ENCODE assay signal across 12 cellular contexts in genomic region chr3:143348486-143349327, GRCh38.
DNase-seq lines count a peak whose midpoint lies in the region; ATAC-seq and TF ChIP-seq lines count a peak whose summit lies in the region.
"Had no signal": no experiment of that assay in that cellular context is flagged by ENCODE, and none has a peak within 500 bp of the region (broad histone marks: within the 10 kb centered on the region; RNA-seq: fewer than 3 reads in every experiment).

No MANE protein-coding gene starts in this region.

- no peaks in the 10 kb centered on the region for H3K27me3 ChIP-seq in CD4-positive, alpha-beta T cell (ENCODE audit: control insufficient read depth, insufficient read depth, low read length)

- no peaks in the 10 kb centered on the region for H3K9me3 Mint-ChIP-seq in CD4-positive, alpha-beta T cell
- no peaks in the 10 kb centered on the region for H3K9me3 Mint-ChIP-seq in activated CD4-positive, alpha-beta memory T cell treated with anti-CD3 and anti-CD28 coated beads for 36 hours
- H3K9me3 Mint-ChIP-seq: brain had no signal

- H3K4me1 Mint-ChIP-seq in CD4-positive, alpha-beta T cell (ENCODE audit: low read depth) = peaks cover 65% of the 10 kb centered on the region
- H3K4me1 Mint-ChIP-seq in activated CD4-positive, alpha-beta memory T cell treated with anti-CD3 and anti-CD28 coated beads for 36 hours (ENCODE audit: low read depth) = peaks cover 36% of the 10 kb centered on the region

- no peak overlapping the region for H3K4me3 ChIP-seq in GM12875 (ENCODE audit: low read depth, low read length)

- H3K27ac ChIP-seq in CD4-positive, alpha-beta T cell (ENCODE audit: low read depth, low read length) = no peak overlapping the region

- no peak for TF ChIP-seq CTCF in CD4-positive, alpha-beta T cell (IDR thresholded peaks at IDR 0.05)
- TF ChIP-seq CTCF in GM12875 (IDR thresholded peaks at IDR 0.05; ENCODE audit: borderline replicate concordance, insufficient read depth, low read depth, low read length) = peak; percentile 60

- DNase-seq in CD4-positive, alpha-beta T cell = no peak
- peak; percentile 26 for DNase-seq in SK-N-DZ (ENCODE audit: low spot score)
- DNase-seq in iPS-NIHi11 (ENCODE audit: low spot score) = peak; percentile 27
- no peak for DNase-seq in SKM-1 treated with dmso at 0.1 percent for 144 hours (lab: John Stamatoyannopoulos, UW; ENCODE audit: unreplicated experiment)
- no peak for DNase-seq in activated CD4-positive, alpha-beta memory T cell treated with anti-CD3 and anti-CD28 coated beads for 36 hours
- DNase-seq: foreskin fibroblast; NCI-H1092; stimulated activated CD4-positive, alpha-beta T cell treated with anti-CD3 and anti-CD28 coated beads, Interleukin-15, amount 100 ng/mL, for 24 hours had no signal

- POLR2A ChIA-PET in CD4-positive, alpha-beta T cell (lab: Charles Lee) = interaction anchor here (0.7 to 1.7 kb wide), 7 partner anchors 14 to 754 kb away, joined by 3 to 8 read pairs (median 3); no protein-coding TSS in a partner anchor
- POLR2A ChIA-PET in activated CD4-positive, alpha-beta memory T cell treated with anti-CD3 and anti-CD28 coated beads for 36 hours (lab: Charles Lee) = no interaction called here

- H3K36me3 Mint-ChIP-seq in CD4-positive, alpha-beta T cell (ENCODE audit: low read depth) = no peaks in the 10 kb centered on the region
- no peaks in the 10 kb centered on the region for H3K36me3 Mint-ChIP-seq in activated CD4-positive, alpha-beta memory T cell treated with anti-CD3 and anti-CD28 coated beads for 36 hours
- H3K36me3 Mint-ChIP-seq: brain had no signal

- H3K27me3 Mint-ChIP-seq in CD4-positive, alpha-beta T cell = no peaks in the 10 kb centered on the region
- no peaks in the 10 kb centered on the region for H3K27me3 Mint-ChIP-seq in activated CD4-positive, alpha-beta memory T cell treated with anti-CD3 and anti-CD28 coated beads for 36 hours
- H3K27me3 Mint-ChIP-seq: brain; stimulated activated naive CD8-positive, alpha-beta T cell treated with anti-CD3 and anti-CD28 coated beads, Interleukin-15, Interleukin-2, amounts not matched to agents 100 ng/mL and 50 ng/mL, for 24 hours had no signal

- H3K9me3 ChIP-seq in CD4-positive, alpha-beta T cell (ENCODE audit: control insufficient read depth, low read length) = no peaks in the 10 kb centered on the region

- ATAC-seq in CD4-positive, alpha-beta T cell (ENCODE audit: poor library complexity) = peak; percentile 64
- no peak for ATAC-seq in GM18861 (IDR thresholded peaks at IDR 0.05; ENCODE audit: unreplicated experiment)

- intact Hi-C loops in CD4-positive, alpha-beta T cell (cut with DNase I, micrococcal nuclease) = no loop called here
- intact Hi-C loops in activated CD4-positive, alpha-beta memory T cell treated with anti-CD3 and anti-CD28 coated beads for 36 hours (cut with micrococcal nuclease) = loop anchor here (5.0 kb wide), 1 partner anchor 226 kb away; no protein-coding TSS in a partner anchor

- H3K4me3 Mint-ChIP-seq in CD4-positive, alpha-beta T cell = peak overlapping the region; percentile 54
- no peak overlapping the region for H3K4me3 Mint-ChIP-seq in activated CD4-positive, alpha-beta memory T cell treated with anti-CD3 and anti-CD28 coated beads for 36 hours
- H3K4me3 Mint-ChIP-seq: brain; stimulated activated naive CD8-positive, alpha-beta T cell treated with anti-CD3 and anti-CD28 coated beads, Interleukin-15, Interleukin-2, amounts not matched to agents 100 ng/mL and 50 ng/mL, for 24 hours had no signal

- CTCF ChIA-PET in CD4-positive, alpha-beta T cell (lab: Charles Lee) = no interaction called here
- CTCF ChIA-PET in activated CD4-positive, alpha-beta memory T cell treated with anti-CD3 and anti-CD28 coated beads for 36 hours (lab: Charles Lee) = interaction anchor here (0.5 to 1.5 kb wide), 2 partner anchors 14 to 314 kb away, joined by 3 to 6 read pairs; no protein-coding TSS in a partner anchor

- peak overlapping the region; percentile 64 for H3K27ac Mint-ChIP-seq in CD4-positive, alpha-beta T cell
- no peak overlapping the region for H3K27ac Mint-ChIP-seq in activated CD4-positive, alpha-beta memory T cell treated with anti-CD3 and anti-CD28 coated beads for 36 hours
- H3K27ac Mint-ChIP-seq: brain; stimulated activated naive CD8-positive, alpha-beta T cell treated with anti-CD3 and anti-CD28 coated beads, Interleukin-15, Interleukin-2, amounts not matched to agents 100 ng/mL and 50 ng/mL, for 24 hours had no signal

Comparison
In these comparisons a context has a peak if more than half of its experiments do, and no peak if none do; other contexts are left out.
1. DNase-seq: peak in SK-N-DZ (single experiment) and iPS-NIHi11 (single experiment); none in CD4-positive, alpha-beta T cell (0 of 10), SKM-1 treated with dmso at 0.1 percent for 144 hours (single experiment) and activated CD4-positive, alpha-beta memory T cell treated with anti-CD3 and anti-CD28 coated beads for 36 hours (single experiment).